ENCODE assay signal across 23 cellular contexts in the genomic region with DNA sequence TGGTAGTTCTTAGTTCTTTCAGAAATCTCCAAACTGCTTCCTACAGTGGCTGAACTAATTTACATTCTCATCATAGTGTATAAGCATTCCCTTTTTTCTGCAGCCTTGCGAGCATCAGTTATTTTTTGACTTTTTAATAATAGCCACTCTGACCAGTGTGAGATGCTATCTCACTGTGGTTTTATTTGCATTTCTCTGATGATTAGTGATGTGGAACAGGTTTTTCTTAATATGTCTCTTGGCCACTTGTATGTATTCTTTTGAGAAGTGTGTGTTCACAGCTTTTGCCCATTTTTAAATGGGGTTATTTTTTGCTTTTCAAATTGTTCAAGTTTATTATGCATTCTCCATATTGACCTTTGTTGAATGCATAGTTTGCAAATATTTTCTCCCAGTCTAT.
"Had no signal": no experiment of that assay in that cellular context is flagged by ENCODE, and none has a peak within 500 bp of the region (broad histone marks: within the 10 kb centered on the region; RNA-seq: fewer than 3 reads in every experiment).

No MANE protein-coding gene starts in this region.

- H3K4me1 ChIP-seq: esophagus muscularis mucosa, sigmoid colon, transverse colon had no signal

- H3K4me3 ChIP-seq: coronary artery, esophagus muscularis mucosa, sigmoid colon, smooth muscle cell, transverse colon had no signal

- H3K27ac ChIP-seq: coronary artery, esophagus muscularis mucosa, sigmoid colon, transverse colon, WERI-Rb-1 had no signal

- H3K27me3 ChIP-seq: sigmoid colon, transverse colon had no signal

- H3K36me3 ChIP-seq: esophagus muscularis mucosa, sigmoid colon, transverse colon, WERI-Rb-1 had no signal

- H3K4me2 ChIP-seq: smooth muscle cell had no signal

- H3K9me3 ChIP-seq: sigmoid colon, transverse colon had no signal

- ATAC-seq: activated CD8-positive, alpha-beta memory T cell treated with anti-CD3 and anti-CD28 coated beads, Interleukin-2, amount 10 ng/mL, durations not matched to agents 7 days and 5 days; activated CD8-positive, alpha-beta T cell treated with anti-CD3 and anti-CD28 coated beads for 36 hours; left ventricle myocardium superior; natural killer cell; stimulated activated naive B cell treated with anti-CD40 and anti-IgM and Interleukin-4, amounts not matched to agents 10 μg/mL and 1 μg/mL and 100 μg/mL, for 72 hours had no signal

- DNase-seq: activated CD4-positive, alpha-beta T cell treated with anti-CD3 and anti-CD28 coated beads, Interleukin-2, amount 10 ng/mL, durations not matched to agents 7 days and 5 days; activated CD4-positive, CD25-positive, alpha-beta regulatory T cell treated with anti-CD3 and anti-CD28 coated beads, Interleukin-2, amount 50 U/mL, for 72 hours; activated CD8-positive, alpha-beta memory T cell treated with anti-CD3 and anti-CD28 coated beads, Interleukin-2, amount 10 ng/mL, durations not matched to agents 7 days and 5 days; activated CD8-positive, alpha-beta T cell treated with anti-CD3 and anti-CD28 coated beads for 36 hours; activated effector memory CD4-positive, alpha-beta T cell treated with anti-CD3 and anti-CD28 coated beads, Interleukin-2, amount 50 U/mL, for 16 hours; activated naive CD4-positive, alpha-beta T cell treated with anti-CD3 and anti-CD28 coated beads, Interleukin-2, amount 10 ng/mL, durations not matched to agents 7 days and 5 days; activated T-cell treated with anti-CD3 and anti-CD28 coated beads for 4 hours; amygdala; cerebellar nuclear complex; head of caudate nucleus; hypothalamus; left ventricle myocardium superior; midbrain; natural killer cell; sigmoid colon; stimulated activated CD4-positive, alpha-beta T cell treated with anti-CD3 and anti-CD28 coated beads, Interleukin-15, amount 100 ng/mL, for 24 hours; stimulated activated CD8-positive, alpha-beta memory T cell treated with anti-CD3 and anti-CD28 coated beads, Interleukin-4, amount 100 ng/mL, for 48 hours; stimulated activated naive B cell treated with anti-CD40 and anti-IgM and Interleukin-4, amounts not matched to agents 10 μg/mL and 1 μg/mL and 100 μg/mL, for 72 hours; transverse colon; WERI-Rb-1 had no signal
